Comparison of ENCODE assay signal across 1 cellular context in the genomic region with DNA sequence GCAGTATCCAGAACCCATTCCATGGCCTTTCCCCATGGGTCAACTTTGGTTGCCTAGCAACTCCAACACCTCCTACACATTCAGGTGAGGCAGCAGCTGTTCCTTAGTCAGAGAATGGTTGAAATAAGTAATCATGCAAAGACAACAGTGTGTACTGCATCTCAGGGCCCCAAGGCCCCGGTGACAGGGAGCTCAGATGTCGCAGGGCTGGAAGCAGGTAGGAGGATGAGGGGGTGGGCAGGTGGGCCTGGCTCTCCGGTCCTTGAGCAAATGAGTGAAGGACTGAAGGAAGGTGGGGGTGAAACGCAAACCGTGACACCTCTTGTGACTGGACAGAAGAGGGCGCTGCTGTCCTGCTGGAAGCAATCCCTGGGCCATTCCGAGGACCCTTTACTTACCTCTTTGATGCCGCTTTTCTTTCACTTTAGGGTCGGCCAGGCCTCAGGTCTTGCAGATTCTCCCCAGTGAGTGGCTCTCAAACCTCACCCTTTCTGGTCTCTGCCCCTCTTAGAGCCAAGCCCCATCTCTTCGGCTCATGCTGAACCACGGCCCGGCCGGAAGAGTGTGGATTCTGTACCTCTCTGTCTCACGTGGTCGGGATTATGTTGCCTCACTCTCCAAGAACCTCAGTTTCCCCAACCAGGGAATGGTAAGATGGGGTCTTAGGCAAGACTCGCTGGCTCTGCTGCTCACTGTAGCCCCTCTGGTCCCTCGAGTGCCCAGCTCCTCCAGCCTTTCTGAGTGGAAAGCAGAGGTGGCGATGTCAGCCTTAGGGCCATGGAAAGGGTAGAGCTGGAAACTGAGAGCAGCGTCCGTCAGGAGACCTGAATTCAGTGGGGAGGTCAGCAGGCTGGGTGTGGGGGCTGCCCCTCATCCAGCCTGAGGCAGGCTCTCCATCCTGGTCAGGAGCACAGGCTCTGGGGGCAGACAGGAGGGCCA.
A peak's percentile ranks its signal among the peaks of the same experiment; 100 is the strongest.
TF ChIP-seq lines count a peak whose summit lies in the region.

No MANE protein-coding gene starts in this region.

TF ChIP-seq in HEK293, 187 proteins besides CTCF, POLR2A, EP300 and RAD21 (continued from another document):
- TF ChIP-seq, protein P1, sequence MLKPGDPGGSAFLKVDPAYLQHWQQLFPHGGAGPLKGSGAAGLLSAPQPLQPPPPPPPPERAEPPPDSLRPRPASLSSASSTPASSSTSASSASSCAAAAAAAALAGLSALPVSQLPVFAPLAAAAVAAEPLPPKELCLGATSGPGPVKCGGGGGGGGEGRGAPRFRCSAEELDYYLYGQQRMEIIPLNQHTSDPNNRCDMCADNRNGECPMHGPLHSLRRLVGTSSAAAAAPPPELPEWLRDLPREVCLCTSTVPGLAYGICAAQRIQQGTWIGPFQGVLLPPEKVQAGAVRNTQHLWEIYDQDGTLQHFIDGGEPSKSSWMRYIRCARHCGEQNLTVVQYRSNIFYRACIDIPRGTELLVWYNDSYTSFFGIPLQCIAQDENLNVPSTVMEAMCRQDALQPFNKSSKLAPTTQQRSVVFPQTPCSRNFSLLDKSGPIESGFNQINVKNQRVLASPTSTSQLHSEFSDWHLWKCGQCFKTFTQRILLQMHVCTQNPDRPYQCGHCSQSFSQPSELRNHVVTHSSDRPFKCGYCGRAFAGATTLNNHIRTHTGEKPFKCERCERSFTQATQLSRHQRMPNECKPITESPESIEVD (tag by site-specific recombination; IDR thresholded peaks at IDR 0.05), result no peak
- no peak for TF ChIP-seq ZNF843 (tag by site-specific recombination; IDR thresholded peaks at IDR 0.05)
- TF ChIP-seq ZNF529 (tag by site-specific recombination; IDR thresholded peaks at IDR 0.05; ENCODE audit: insufficient replicate concordance), result no peak
- no peak for TF ChIP-seq OVOL3 (tag by site-specific recombination; IDR thresholded peaks at IDR 0.05)
- TF ChIP-seq, protein P2, sequence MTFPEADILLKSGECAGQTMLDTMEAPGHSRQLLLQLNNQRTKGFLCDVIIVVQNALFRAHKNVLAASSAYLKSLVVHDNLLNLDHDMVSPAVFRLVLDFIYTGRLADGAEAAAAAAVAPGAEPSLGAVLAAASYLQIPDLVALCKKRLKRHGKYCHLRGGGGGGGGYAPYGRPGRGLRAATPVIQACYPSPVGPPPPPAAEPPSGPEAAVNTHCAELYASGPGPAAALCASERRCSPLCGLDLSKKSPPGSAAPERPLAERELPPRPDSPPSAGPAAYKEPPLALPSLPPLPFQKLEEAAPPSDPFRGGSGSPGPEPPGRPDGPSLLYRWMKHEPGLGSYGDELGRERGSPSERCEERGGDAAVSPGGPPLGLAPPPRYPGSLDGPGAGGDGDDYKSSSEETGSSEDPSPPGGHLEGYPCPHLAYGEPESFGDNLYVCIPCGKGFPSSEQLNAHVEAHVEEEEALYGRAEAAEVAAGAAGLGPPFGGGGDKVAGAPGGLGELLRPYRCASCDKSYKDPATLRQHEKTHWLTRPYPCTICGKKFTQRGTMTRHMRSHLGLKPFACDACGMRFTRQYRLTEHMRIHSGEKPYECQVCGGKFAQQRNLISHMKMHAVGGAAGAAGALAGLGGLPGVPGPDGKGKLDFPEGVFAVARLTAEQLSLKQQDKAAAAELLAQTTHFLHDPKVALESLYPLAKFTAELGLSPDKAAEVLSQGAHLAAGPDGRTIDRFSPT (tag by site-specific recombination; IDR thresholded peaks at IDR 0.05), result no peak
- TF ChIP-seq HOXC10 (CRISPR knock-in tag; IDR thresholded peaks at IDR 0.05), result no peak
- no peak for TF ChIP-seq ZFP3 (tag by site-specific recombination; IDR thresholded peaks at IDR 0.05; ENCODE audit: low read depth)
- TF ChIP-seq ZNF2 (tag by site-specific recombination; IDR thresholded peaks at IDR 0.05), result peak; percentile 52
